In genomic region chrX:13653022-13653693, GRCh38 we compare ENCODE assay signal across 8 cellular contexts. TPM values are rescaled to one million over a fixed set of nuclear protein-coding genes. Genes with fewer than 3 reads are reported as not detected.
DNase-seq lines count a peak whose midpoint lies in the region; ATAC-seq and TF ChIP-seq lines count a peak whose summit lies in the region.

TSS of gene TCEANC (plus strand) at chrX:13653141. CDS start at chrX:13662509, 9,368 bp downstream.

- peak; percentile 88 for ATAC-seq in GM18499 (IDR thresholded peaks at IDR 0.05; ENCODE audit: insufficient read depth, unreplicated experiment)
- ATAC-seq in HG02885 (IDR thresholded peaks at IDR 0.05; ENCODE audit: poor library complexity, unreplicated experiment) = peak; percentile 97
- ATAC-seq in T-helper 17 cell = peak; percentile 96
- peak; percentile 100 for ATAC-seq in left ventricle myocardium superior

- H3K9me3 Mint-ChIP-seq in progenitor cell of endocrine pancreas (ENCODE audit: low read depth) = peaks cover 17% of the 10 kb centered on the region

- intact Hi-C loops in left ventricle myocardium superior (cut with micrococcal nuclease) = no loop called here

- H3K4me3 Mint-ChIP-seq in T-helper 17 cell = peak within 1 kb of the TSS; percentile 92
- H3K4me3 Mint-ChIP-seq in progenitor cell of endocrine pancreas (ENCODE audit: low read depth) = peak within 1 kb of the TSS; percentile 82

- H3K4me1 Mint-ChIP-seq in T-helper 17 cell = peaks cover 2% of the 10 kb centered on the region
- peaks cover 2% of the 10 kb centered on the region for H3K4me1 Mint-ChIP-seq in progenitor cell of endocrine pancreas (ENCODE audit: low read depth)

- TF ChIP-seq CTCF in progenitor cell of endocrine pancreas (IDR thresholded peaks at IDR 0.05; ENCODE audit: unreplicated experiment) = no peak

- H3K27ac Mint-ChIP-seq in T-helper 17 cell (peak within 1 kb of the TSS; percentile 87), progenitor cell of endocrine pancreas (peak within 1 kb of the TSS; percentile 95)

- H3K36me3 Mint-ChIP-seq in T-helper 17 cell (ENCODE audit: low read depth) (no peaks in the 10 kb centered on the region), progenitor cell of endocrine pancreas (ENCODE audit: insufficient read depth) (peaks cover 2% of the 10 kb centered on the region)

- no peaks in the 10 kb centered on the region for H3K9me3 ChIP-seq in T-helper 17 cell (ENCODE audit: control insufficient read depth, low read length, poor library complexity, severe bottlenecking)

- DNase-seq in NCI-H1694 (lab: John Stamatoyannopoulos, UW) (peak; percentile 63), T-helper 17 cell (peak; percentile 82 to 88 (median 82)), anterior cingulate cortex (lab: John Stamatoyannopoulos, UW) (peak; percentile 41 to 97 (median 89)), left ventricle myocardium superior (peak; percentile 96), progenitor cell of endocrine pancreas (ENCODE audit: low spot score, unreplicated experiment) (peak; percentile 80), ureter (ENCODE audit: low spot score) (peak; percentile 97)

- H3K27me3 Mint-ChIP-seq in T-helper 17 cell (no peaks in the 10 kb centered on the region), progenitor cell of endocrine pancreas (no peaks in the 10 kb centered on the region)

RNA-seq across cellular contexts. Expression of gene TCEANC, which starts in this region (rescaled TPM):
- total RNA-seq in T-helper 17 cell (1 to 10 TPM; 7.8 to 8.8 TPM), left ventricle myocardium superior (5.9 TPM), progenitor cell of endocrine pancreas (3.0 and 4.1 TPM in 2 replicates), ureter (3.4 TPM)

Comparison
In these comparisons a context has a peak if more than half of its experiments do, and no peak if none do; other contexts are left out.
1. Peak in every context shown above with its lines: DNase-seq and ATAC-seq.